Comparison of ENCODE assay signal across 21 cellular contexts in genomic region chr17:3909257-3909656, GRCh38. TPM values are rescaled to one million over a fixed set of nuclear protein-coding genes. Genes with fewer than 3 reads are reported as not detected.
"Had no signal": no experiment of that assay in that cellular context is flagged by ENCODE, and none has a peak within 500 bp of the region (broad histone marks: within the 10 kb centered on the region; RNA-seq: fewer than 3 reads in every experiment).

No MANE protein-coding gene starts in this region.

- H3K9me3 Mint-ChIP-seq: activated CD4-positive, alpha-beta memory T cell treated with anti-CD3 and anti-CD28 coated beads for 36 hours; endodermal cell; natural killer cell had no signal

- H3K27ac Mint-ChIP-seq: activated CD4-positive, alpha-beta memory T cell treated with anti-CD3 and anti-CD28 coated beads for 36 hours; activated CD8-positive, alpha-beta memory T cell treated with anti-CD3 and anti-CD28 coated beads, Interleukin-2, amount 10 ng/mL, durations not matched to agents 7 days and 5 days; endodermal cell; natural killer cell; WTC11 had no signal

- H3K27me3 Mint-ChIP-seq: activated CD4-positive, alpha-beta memory T cell treated with anti-CD3 and anti-CD28 coated beads for 36 hours had no signal

- H3K36me3 Mint-ChIP-seq: activated CD4-positive, alpha-beta memory T cell treated with anti-CD3 and anti-CD28 coated beads for 36 hours; activated CD8-positive, alpha-beta memory T cell treated with anti-CD3 and anti-CD28 coated beads, Interleukin-2, amount 10 ng/mL, durations not matched to agents 7 days and 5 days; natural killer cell; WTC11 had no signal

- DNase-seq: activated CD4-positive, alpha-beta memory T cell treated with anti-CD3 and anti-CD28 coated beads for 36 hours; activated CD4-positive, alpha-beta T cell treated with anti-CD3 and anti-CD28 coated beads for 4 hours; activated CD8-positive, alpha-beta memory T cell treated with anti-CD3 and anti-CD28 coated beads, Interleukin-2, amount 10 ng/mL, durations not matched to agents 7 days and 5 days; activated effector memory CD4-positive, alpha-beta T cell treated with anti-CD3 and anti-CD28 coated beads, Interleukin-2, amount 50 U/mL, for 16 hours; activated naive CD4-positive, alpha-beta T cell treated with anti-CD3 and anti-CD28 coated beads, Interleukin-2, amount 50 U/mL, for 16 hours; activated T-cell treated with anti-CD3 and anti-CD28 coated beads for 4 hours; amniotic stem cell; endodermal cell; heart right ventricle; kidney; mesendoderm; natural killer cell; pancreas; psoas muscle; spleen; stimulated activated CD4-positive, alpha-beta T cell treated with anti-CD3 and anti-CD28 coated beads, Interleukin-4, amount 100 ng/mL, for 1 hour; stimulated activated naive CD8-positive, alpha-beta T cell treated with anti-CD3 and anti-CD28 coated beads, Interleukin-15, Interleukin-2, amounts not matched to agents 100 U/mL and 50 U/mL, for 24 hours; T1000; upper lobe of right lung had no signal

- H3K4me1 Mint-ChIP-seq: endodermal cell had no signal

- H3K4me3 Mint-ChIP-seq: activated CD4-positive, alpha-beta memory T cell treated with anti-CD3 and anti-CD28 coated beads for 36 hours; activated CD8-positive, alpha-beta memory T cell treated with anti-CD3 and anti-CD28 coated beads, Interleukin-2, amount 10 ng/mL, durations not matched to agents 7 days and 5 days; endodermal cell; natural killer cell; WTC11 had no signal

- ATAC-seq: activated CD8-positive, alpha-beta memory T cell treated with anti-CD3 and anti-CD28 coated beads, Interleukin-2, amount 10 ng/mL, durations not matched to agents 7 days and 5 days; heart right ventricle; natural killer cell; pancreas; psoas muscle; stimulated activated naive CD8-positive, alpha-beta T cell treated with anti-CD3 and anti-CD28 coated beads, Interleukin-15, Interleukin-2, amounts not matched to agents 100 U/mL and 50 U/mL, for 24 hours; upper lobe of right lung; WTC11 had no signal

RNA-seq across cellular contexts. Expression of gene P2RX1, which starts 7.0 kb away (rescaled TPM):
- total RNA-seq: endodermal cell, epithelial cell of proximal tubule had no signal
